In the genomic region with DNA sequence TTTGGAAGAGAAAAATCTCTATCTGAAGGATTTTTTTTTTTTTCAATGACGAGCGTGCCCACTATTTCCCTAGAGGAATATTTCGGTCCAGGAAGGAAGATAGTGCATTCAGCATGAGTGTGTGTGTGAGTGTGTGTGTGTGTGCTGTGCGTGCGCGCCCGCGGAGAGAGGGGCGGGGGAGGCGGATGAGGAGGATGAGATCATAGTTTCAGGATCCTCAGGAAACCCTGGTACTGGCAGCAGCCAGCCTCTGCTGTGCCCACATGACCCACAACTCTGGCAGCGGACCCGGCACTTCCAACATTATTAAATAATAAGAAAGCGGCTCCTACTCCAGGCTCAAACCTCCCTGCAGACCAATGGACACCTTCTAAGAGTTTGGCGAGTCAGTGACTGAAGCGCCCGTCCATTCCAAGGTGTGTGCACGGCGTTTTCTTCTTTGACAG, we compare ENCODE assay signal across 8 cellular contexts.
DNase-seq lines count a peak whose midpoint lies in the region; ATAC-seq and TF ChIP-seq lines count a peak whose summit lies in the region.

No MANE protein-coding gene starts in this region.

- H3K4me1 Mint-ChIP-seq in activated T-cell treated with anti-CD3 and anti-CD28 coated beads, Interleukin-2, amount 50 U/mL, for 72 hours (ENCODE audit: low read depth): no peaks in the 10 kb centered on the region

- TF ChIP-seq POLR2A in erythroblast (IDR thresholded peaks at IDR 0.05; ENCODE audit: low read length): no peak

- peaks cover 0 to 5% of the 10 kb centered on the region in 2 donors for H3K9me3 Mint-ChIP-seq in activated T-cell treated with anti-CD3 and anti-CD28 coated beads, Interleukin-2, amount 50 U/mL, for 72 hours

- ATAC-seq in HG02885 (IDR thresholded peaks at IDR 0.05; ENCODE audit: poor library complexity, unreplicated experiment): peak; percentile 66
- peak; percentile 48 to 79 for ATAC-seq in activated T-cell treated with anti-CD3 and anti-CD28 coated beads, Interleukin-2, amount 50 U/mL, for 72 hours (replicated peaks in 1 of 2)

- peak; percentile 26 for DNase-seq in stimulated activated CD4-positive, alpha-beta T cell treated with anti-CD3 and anti-CD28 coated beads, Interleukin-15, amount 100 ng/mL, for 24 hours
- DNase-seq in stimulated activated CD4-positive, alpha-beta T cell treated with anti-CD3 and anti-CD28 coated beads, Interleukin-4, amount 100 ng/mL, for 1 hour: no peak
- DNase-seq in NCI-H2081 (lab: John Stamatoyannopoulos, UW): peak; percentile 86 to 93
- DNase-seq in activated T-cell treated with anti-CD3 and anti-CD28 coated beads, Interleukin-2, amount 50 U/mL, for 72 hours: peak in 1 of 2 donors; percentile 34
- peak; percentile 91 for DNase-seq in glomerular visceral epithelial cell (ENCODE audit: extremely low spot score)
- peak; percentile 10 to 88 (median 65) for DNase-seq in nucleus accumbens (lab: John Stamatoyannopoulos, UW)
- no peak for DNase-seq in erythroblast (lab: John Stamatoyannopoulos, UW)

- peaks cover 31% of the 10 kb centered on the region for H3K27me3 Mint-ChIP-seq in activated T-cell treated with anti-CD3 and anti-CD28 coated beads, Interleukin-2, amount 50 U/mL, for 72 hours (ENCODE audit: low read depth)

- H3K4me3 Mint-ChIP-seq in activated T-cell treated with anti-CD3 and anti-CD28 coated beads, Interleukin-2, amount 50 U/mL, for 72 hours: peak overlapping the region; percentile 55 to 59

- peaks cover 0 to 1% of the 10 kb centered on the region in 2 donors for H3K36me3 Mint-ChIP-seq in activated T-cell treated with anti-CD3 and anti-CD28 coated beads, Interleukin-2, amount 50 U/mL, for 72 hours (ENCODE audit: insufficient read depth in 2 of 2)

- H3K27ac Mint-ChIP-seq in activated T-cell treated with anti-CD3 and anti-CD28 coated beads, Interleukin-2, amount 50 U/mL, for 72 hours: no peak overlapping the region

Comparison
In these comparisons a context has a peak if more than half of its experiments do, and no peak if none do; other contexts are left out.
1. DNase-seq: peak in stimulated activated CD4-positive, alpha-beta T cell treated with anti-CD3 and anti-CD28 coated beads, Interleukin-15, amount 100 ng/mL, for 24 hours (single experiment), NCI-H2081 (2 of 2), glomerular visceral epithelial cell (single experiment) and nucleus accumbens (56 of 56); none in stimulated activated CD4-positive, alpha-beta T cell treated with anti-CD3 and anti-CD28 coated beads, Interleukin-4, amount 100 ng/mL, for 1 hour (single experiment) and erythroblast (0 of 2).